ENCODE assay signal across 1 cellular context in the genomic region with DNA sequence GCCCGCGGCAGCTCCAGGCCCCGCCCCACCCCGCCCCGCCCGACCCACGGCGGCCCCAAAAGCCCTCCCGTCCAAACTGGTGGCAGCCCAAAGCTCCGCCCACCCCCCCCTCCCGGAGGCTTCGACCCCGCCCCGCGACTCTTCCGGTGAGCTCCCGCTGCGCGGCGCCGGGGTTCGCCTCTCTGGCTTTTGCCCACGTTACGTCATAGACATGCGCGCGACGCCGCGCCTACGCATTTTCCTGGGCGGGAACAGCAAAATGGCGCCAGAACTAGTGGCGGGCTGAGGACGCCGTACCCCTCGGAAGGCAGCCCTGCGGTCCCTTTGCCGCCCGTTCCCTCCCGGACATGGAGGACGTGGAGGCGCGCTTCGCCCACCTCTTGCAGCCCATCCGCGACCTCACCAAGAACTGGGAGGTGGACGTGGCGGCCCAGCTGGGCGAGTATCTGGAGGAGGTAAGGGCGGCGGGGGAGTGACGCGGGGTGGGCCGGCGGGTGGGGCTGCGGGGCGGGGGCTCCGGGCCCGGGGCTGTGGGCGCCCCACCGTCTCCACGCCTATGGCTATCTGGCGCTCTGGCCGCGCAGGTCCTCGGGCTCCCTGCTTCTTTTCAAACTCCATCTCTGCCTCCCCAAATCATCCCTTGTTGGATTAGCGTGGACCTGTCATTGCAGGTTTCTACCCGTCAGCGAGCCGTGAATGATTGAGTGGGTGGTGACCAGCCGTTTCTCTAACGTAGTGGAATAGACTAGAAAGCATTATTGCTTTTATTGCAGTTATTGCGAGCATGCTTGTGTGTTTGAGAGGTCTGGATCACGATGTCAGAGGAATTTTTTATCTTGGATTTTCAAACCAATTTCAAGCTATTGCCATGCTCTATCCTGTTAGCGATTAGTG.
TF ChIP-seq lines count a peak whose summit lies in the region.

A gene (plus strand): TSS at position 234 of the 894 bp plus-strand sequence. CDS start 114 bp downstream, at position 348.

TF ChIP-seq in K562, 482 proteins besides CTCF, POLR2A, EP300 and RAD21 (continued from another document and continues in another):
- TF ChIP-seq, protein P1, sequence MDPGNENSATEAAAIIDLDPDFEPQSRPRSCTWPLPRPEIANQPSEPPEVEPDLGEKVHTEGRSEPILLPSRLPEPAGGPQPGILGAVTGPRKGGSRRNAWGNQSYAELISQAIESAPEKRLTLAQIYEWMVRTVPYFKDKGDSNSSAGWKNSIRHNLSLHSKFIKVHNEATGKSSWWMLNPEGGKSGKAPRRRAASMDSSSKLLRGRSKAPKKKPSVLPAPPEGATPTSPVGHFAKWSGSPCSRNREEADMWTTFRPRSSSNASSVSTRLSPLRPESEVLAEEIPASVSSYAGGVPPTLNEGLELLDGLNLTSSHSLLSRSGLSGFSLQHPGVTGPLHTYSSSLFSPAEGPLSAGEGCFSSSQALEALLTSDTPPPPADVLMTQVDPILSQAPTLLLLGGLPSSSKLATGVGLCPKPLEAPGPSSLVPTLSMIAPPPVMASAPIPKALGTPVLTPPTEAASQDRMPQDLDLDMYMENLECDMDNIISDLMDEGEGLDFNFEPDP (CRISPR knock-in tag; IDR thresholded peaks at IDR 0.05): no peak
- TF ChIP-seq NFIC (IDR thresholded peaks at IDR 0.05) (peak; percentile 60), DIDO1 (tag; IDR thresholded peaks at IDR 0.05; ENCODE audit: low read depth) (no peak), PHF8 (IDR thresholded peaks at IDR 0.05; ENCODE audit: borderline replicate concordance, low read length) (peak; percentile 66; the same call in 1 of the 2 replicates), SREBF2 (CRISPR knock-in tag; IDR thresholded peaks at IDR 0.05) (no peak), NCOA6 (IDR thresholded peaks at IDR 0.05) (no peak), HNRNPUL1 (IDR thresholded peaks at IDR 0.05; ENCODE audit: low read length) (no peak), PURB (CRISPR knock-in tag; IDR thresholded peaks at IDR 0.05; ENCODE audit: low read depth) (no peak), CHD1 (IDR thresholded peaks at IDR 0.05; ENCODE audit: low read length) (no peak), FOSL1 (tag; conservative IDR thresholded peaks at IDR 0.05) (no peak), ZFP1 (CRISPR knock-in tag; IDR thresholded peaks at IDR 0.05) (no peak), FOXP1 (CRISPR knock-in tag; IDR thresholded peaks at IDR 0.05) (no peak), SLC30A9 (CRISPR knock-in tag; IDR thresholded peaks at IDR 0.05) (no peak), ETV5 (CRISPR knock-in tag; IDR thresholded peaks at IDR 0.05; ENCODE audit: low read depth) (no peak), ZNF263 (CRISPR knock-in tag; IDR thresholded peaks at IDR 0.05; ENCODE audit: borderline replicate concordance) (no peak; the same call in 1 of the 2 replicates), RBBP5 (IDR thresholded peaks at IDR 0.05; ENCODE audit: borderline replicate concordance, insufficient read depth, low read length, poor library complexity, severe bottlenecking) (peak; percentile 83), ZNF41 (CRISPR knock-in tag; conservative IDR thresholded peaks at IDR 0.05) (no peak), ZNF766 (CRISPR knock-in tag; conservative IDR thresholded peaks at IDR 0.05) (no peak), ZNF75A (CRISPR knock-in tag; IDR thresholded peaks at IDR 0.05) (no peak), HNRNPLL (IDR thresholded peaks at IDR 0.05; ENCODE audit: low read depth, low read length, poor library complexity, severe bottlenecking) (peak; percentile 76), SNRNP70 (optimal IDR thresholded peaks at IDR 0.05; ENCODE audit: low read depth, low read length) (no peak), MAFF (IDR thresholded peaks at IDR 0.05; ENCODE audit: low read length) (no peak), ZNF184 (CRISPR knock-in tag; IDR thresholded peaks at IDR 0.05) (no peak)
- TF ChIP-seq, protein P2, sequence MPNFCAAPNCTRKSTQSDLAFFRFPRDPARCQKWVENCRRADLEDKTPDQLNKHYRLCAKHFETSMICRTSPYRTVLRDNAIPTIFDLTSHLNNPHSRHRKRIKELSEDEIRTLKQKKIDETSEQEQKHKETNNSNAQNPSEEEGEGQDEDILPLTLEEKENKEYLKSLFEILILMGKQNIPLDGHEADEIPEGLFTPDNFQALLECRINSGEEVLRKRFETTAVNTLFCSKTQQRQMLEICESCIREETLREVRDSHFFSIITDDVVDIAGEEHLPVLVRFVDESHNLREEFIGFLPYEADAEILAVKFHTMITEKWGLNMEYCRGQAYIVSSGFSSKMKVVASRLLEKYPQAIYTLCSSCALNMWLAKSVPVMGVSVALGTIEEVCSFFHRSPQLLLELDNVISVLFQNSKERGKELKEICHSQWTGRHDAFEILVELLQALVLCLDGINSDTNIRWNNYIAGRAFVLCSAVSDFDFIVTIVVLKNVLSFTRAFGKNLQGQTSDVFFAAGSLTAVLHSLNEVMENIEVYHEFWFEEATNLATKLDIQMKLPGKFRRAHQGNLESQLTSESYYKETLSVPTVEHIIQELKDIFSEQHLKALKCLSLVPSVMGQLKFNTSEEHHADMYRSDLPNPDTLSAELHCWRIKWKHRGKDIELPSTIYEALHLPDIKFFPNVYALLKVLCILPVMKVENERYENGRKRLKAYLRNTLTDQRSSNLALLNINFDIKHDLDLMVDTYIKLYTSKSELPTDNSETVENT (CRISPR knock-in tag; IDR thresholded peaks at IDR 0.05): peak; percentile 31; the same call in 1 of the 2 replicates
- TF ChIP-seq, protein P3, sequence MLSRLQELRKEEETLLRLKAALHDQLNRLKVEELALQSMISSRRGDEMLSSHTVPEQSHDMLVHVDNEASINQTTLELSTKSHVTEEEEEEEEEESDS (CRISPR knock-in tag; IDR thresholded peaks at IDR 0.05): no peak
- TF ChIP-seq, protein P4, sequence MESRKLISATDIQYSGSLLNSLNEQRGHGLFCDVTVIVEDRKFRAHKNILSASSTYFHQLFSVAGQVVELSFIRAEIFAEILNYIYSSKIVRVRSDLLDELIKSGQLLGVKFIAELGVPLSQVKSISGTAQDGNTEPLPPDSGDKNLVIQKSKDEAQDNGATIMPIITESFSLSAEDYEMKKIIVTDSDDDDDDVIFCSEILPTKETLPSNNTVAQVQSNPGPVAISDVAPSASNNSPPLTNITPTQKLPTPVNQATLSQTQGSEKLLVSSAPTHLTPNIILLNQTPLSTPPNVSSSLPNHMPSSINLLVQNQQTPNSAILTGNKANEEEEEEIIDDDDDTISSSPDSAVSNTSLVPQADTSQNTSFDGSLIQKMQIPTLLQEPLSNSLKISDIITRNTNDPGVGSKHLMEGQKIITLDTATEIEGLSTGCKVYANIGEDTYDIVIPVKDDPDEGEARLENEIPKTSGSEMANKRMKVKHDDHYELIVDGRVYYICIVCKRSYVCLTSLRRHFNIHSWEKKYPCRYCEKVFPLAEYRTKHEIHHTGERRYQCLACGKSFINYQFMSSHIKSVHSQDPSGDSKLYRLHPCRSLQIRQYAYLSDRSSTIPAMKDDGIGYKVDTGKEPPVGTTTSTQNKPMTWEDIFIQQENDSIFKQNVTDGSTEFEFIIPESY (CRISPR knock-in tag; IDR thresholded peaks at IDR 0.05): no peak
- TF ChIP-seq, protein P5, sequence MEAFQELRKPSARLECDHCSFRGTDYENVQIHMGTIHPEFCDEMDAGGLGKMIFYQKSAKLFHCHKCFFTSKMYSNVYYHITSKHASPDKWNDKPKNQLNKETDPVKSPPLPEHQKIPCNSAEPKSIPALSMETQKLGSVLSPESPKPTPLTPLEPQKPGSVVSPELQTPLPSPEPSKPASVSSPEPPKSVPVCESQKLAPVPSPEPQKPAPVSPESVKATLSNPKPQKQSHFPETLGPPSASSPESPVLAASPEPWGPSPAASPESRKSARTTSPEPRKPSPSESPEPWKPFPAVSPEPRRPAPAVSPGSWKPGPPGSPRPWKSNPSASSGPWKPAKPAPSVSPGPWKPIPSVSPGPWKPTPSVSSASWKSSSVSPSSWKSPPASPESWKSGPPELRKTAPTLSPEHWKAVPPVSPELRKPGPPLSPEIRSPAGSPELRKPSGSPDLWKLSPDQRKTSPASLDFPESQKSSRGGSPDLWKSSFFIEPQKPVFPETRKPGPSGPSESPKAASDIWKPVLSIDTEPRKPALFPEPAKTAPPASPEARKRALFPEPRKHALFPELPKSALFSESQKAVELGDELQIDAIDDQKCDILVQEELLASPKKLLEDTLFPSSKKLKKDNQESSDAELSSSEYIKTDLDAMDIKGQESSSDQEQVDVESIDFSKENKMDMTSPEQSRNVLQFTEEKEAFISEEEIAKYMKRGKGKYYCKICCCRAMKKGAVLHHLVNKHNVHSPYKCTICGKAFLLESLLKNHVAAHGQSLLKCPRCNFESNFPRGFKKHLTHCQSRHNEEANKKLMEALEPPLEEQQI (IDR thresholded peaks at IDR 0.05): no peak
- TF ChIP-seq, protein P6, sequence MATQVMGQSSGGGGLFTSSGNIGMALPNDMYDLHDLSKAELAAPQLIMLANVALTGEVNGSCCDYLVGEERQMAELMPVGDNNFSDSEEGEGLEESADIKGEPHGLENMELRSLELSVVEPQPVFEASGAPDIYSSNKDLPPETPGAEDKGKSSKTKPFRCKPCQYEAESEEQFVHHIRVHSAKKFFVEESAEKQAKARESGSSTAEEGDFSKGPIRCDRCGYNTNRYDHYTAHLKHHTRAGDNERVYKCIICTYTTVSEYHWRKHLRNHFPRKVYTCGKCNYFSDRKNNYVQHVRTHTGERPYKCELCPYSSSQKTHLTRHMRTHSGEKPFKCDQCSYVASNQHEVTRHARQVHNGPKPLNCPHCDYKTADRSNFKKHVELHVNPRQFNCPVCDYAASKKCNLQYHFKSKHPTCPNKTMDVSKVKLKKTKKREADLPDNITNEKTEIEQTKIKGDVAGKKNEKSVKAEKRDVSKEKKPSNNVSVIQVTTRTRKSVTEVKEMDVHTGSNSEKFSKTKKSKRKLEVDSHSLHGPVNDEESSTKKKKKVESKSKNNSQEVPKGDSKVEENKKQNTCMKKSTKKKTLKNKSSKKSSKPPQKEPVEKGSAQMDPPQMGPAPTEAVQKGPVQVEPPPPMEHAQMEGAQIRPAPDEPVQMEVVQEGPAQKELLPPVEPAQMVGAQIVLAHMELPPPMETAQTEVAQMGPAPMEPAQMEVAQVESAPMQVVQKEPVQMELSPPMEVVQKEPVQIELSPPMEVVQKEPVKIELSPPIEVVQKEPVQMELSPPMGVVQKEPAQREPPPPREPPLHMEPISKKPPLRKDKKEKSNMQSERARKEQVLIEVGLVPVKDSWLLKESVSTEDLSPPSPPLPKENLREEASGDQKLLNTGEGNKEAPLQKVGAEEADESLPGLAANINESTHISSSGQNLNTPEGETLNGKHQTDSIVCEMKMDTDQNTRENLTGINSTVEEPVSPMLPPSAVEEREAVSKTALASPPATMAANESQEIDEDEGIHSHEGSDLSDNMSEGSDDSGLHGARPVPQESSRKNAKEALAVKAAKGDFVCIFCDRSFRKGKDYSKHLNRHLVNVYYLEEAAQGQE (CRISPR knock-in tag; IDR thresholded peaks at IDR 0.05; ENCODE audit: low read depth): no peak
- TF ChIP-seq, protein P7, sequence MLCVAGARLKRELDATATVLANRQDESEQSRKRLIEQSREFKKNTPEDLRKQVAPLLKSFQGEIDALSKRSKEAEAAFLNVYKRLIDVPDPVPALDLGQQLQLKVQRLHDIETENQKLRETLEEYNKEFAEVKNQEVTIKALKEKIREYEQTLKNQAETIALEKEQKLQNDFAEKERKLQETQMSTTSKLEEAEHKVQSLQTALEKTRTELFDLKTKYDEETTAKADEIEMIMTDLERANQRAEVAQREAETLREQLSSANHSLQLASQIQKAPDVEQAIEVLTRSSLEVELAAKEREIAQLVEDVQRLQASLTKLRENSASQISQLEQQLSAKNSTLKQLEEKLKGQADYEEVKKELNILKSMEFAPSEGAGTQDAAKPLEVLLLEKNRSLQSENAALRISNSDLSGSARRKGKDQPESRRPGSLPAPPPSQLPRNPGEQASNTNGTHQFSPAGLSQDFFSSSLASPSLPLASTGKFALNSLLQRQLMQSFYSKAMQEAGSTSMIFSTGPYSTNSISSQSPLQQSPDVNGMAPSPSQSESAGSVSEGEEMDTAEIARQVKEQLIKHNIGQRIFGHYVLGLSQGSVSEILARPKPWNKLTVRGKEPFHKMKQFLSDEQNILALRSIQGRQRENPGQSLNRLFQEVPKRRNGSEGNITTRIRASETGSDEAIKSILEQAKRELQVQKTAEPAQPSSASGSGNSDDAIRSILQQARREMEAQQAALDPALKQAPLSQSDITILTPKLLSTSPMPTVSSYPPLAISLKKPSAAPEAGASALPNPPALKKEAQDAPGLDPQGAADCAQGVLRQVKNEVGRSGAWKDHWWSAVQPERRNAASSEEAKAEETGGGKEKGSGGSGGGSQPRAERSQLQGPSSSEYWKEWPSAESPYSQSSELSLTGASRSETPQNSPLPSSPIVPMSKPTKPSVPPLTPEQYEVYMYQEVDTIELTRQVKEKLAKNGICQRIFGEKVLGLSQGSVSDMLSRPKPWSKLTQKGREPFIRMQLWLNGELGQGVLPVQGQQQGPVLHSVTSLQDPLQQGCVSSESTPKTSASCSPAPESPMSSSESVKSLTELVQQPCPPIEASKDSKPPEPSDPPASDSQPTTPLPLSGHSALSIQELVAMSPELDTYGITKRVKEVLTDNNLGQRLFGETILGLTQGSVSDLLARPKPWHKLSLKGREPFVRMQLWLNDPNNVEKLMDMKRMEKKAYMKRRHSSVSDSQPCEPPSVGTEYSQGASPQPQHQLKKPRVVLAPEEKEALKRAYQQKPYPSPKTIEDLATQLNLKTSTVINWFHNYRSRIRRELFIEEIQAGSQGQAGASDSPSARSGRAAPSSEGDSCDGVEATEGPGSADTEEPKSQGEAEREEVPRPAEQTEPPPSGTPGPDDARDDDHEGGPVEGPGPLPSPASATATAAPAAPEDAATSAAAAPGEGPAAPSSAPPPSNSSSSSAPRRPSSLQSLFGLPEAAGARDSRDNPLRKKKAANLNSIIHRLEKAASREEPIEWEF (CRISPR knock-in tag; IDR thresholded peaks at IDR 0.05): no peak
- TF ChIP-seq, protein P8, sequence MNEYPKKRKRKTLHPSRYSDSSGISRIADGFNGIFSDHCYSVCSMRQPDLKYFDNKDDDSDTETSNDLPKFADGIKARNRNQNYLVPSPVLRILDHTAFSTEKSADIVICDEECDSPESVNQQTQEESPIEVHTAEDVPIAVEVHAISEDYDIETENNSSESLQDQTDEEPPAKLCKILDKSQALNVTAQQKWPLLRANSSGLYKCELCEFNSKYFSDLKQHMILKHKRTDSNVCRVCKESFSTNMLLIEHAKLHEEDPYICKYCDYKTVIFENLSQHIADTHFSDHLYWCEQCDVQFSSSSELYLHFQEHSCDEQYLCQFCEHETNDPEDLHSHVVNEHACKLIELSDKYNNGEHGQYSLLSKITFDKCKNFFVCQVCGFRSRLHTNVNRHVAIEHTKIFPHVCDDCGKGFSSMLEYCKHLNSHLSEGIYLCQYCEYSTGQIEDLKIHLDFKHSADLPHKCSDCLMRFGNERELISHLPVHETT (CRISPR knock-in tag; conservative IDR thresholded peaks at IDR 0.05 in 1 of 2, IDR thresholded peaks at IDR 0.05 in 1 of 2): peak in 1 of 2 experiments; percentile 77; a peak in 1 of 4 replicates
